Comparison of ENCODE assay signal across 8 cellular contexts in genomic region chr6:34695729-34696188, GRCh38. TPM values are rescaled to one million over a fixed set of nuclear protein-coding genes. Genes with fewer than 3 reads are reported as not detected.
A peak's percentile ranks its signal among the peaks of the same experiment; 100 is the strongest.
DNase-seq lines count a peak whose midpoint lies in the region; ATAC-seq and TF ChIP-seq lines count a peak whose summit lies in the region.

No MANE protein-coding gene starts in this region.

- intact Hi-C loops in sigmoid colon (cut with DNase I), result loop anchor here (2.0 kb wide), 2 partner anchors 37 to 61 kb away; partner anchors contain the start of gene SNRPC

- ATAC-seq in HG03159 (IDR thresholded peaks at IDR 0.05; ENCODE audit: unreplicated experiment) (no peak), HG03469 (IDR thresholded peaks at IDR 0.05; ENCODE audit: unreplicated experiment) (no peak), HG03139 (IDR thresholded peaks at IDR 0.05; ENCODE audit: unreplicated experiment) (no peak)

- TF ChIP-seq RAD21 in SK-N-SH (IDR thresholded peaks at IDR 0.05; ENCODE audit: low read length), result no peak

- TF ChIP-seq EP300 in SK-N-SH (IDR thresholded peaks at IDR 0.05; ENCODE audit: borderline replicate concordance in 1 of 2, low read depth in 1 of 2, low read length in 1 of 2), result no peak
- no peak for TF ChIP-seq EP300 in sigmoid colon (IDR thresholded peaks at IDR 0.05)

- POLR2A ChIA-PET in SK-N-SH (lab: Yijun Ruan, JAX), result interaction anchor here (1.0 kb wide), 1 partner anchor 61 kb away, joined by 3 read pairs; no protein-coding TSS in a partner anchor

- no peak for TF ChIP-seq CTCF in SK-N-SH (IDR thresholded peaks at IDR 0.05)
- no peak for TF ChIP-seq CTCF in fibroblast of villous mesenchyme (IDR thresholded peaks at IDR 0.05; ENCODE audit: insufficient read depth, low read depth, low read length)
- no peak for TF ChIP-seq CTCF in sigmoid colon (IDR thresholded peaks at IDR 0.05)

- TF ChIP-seq POLR2A in sigmoid colon (IDR thresholded peaks at IDR 0.05), result no peak

- H3K4me2 ChIP-seq in GM23248 (ENCODE audit: unreplicated experiment), result peak overlapping the region; percentile 92
- peak overlapping the region; percentile 91 for H3K4me2 ChIP-seq in SK-N-SH

- H2AFZ ChIP-seq in GM23248 (peak overlapping the region; percentile 74), SK-N-SH (ENCODE audit: low read depth) (peak overlapping the region; percentile 88)

- H3K9ac ChIP-seq in GM23248, result peak overlapping the region; percentile 94
- H3K9ac ChIP-seq in SK-N-SH, result peak overlapping the region; percentile 97

- H3K4me1 ChIP-seq in GM23248 (ENCODE audit: insufficient read depth) (peaks cover 17% of the 10 kb centered on the region), SK-N-SH (ENCODE audit: control insufficient read depth in 1 of 2, insufficient read depth in 2 of 2, low read depth in 1 of 2, low read length in 1 of 2) (peaks cover 9 to 10% of the 10 kb centered on the region in 2 experiments; a peak in 3 of 4 replicates), sigmoid colon (peaks cover 0 to 42% (median 30%) of the 10 kb centered on the region in 4 donors)

- H3K27me3 ChIP-seq in GM23248 (replicated peaks; ENCODE audit: insufficient read depth) (no peaks in the 10 kb centered on the region), SK-N-SH (ENCODE audit: insufficient read depth) (no peaks in the 10 kb centered on the region), sigmoid colon (no peaks in the 10 kb centered on the region)

- H3K9me3 ChIP-seq in GM23248 (ENCODE audit: low read depth), result no peaks in the 10 kb centered on the region
- H3K9me3 ChIP-seq in SK-N-SH, result no peaks in the 10 kb centered on the region
- H3K9me3 ChIP-seq in sigmoid colon, result no peaks in the 10 kb centered on the region

- in situ Hi-C loops in GM23248 (cut with MboI), result no loop called here

- H3K27ac ChIP-seq in GM23248 (peak overlapping the region; percentile 68), SK-N-SH (ENCODE audit: low read depth in 2 of 2, low read length in 1 of 2) (peak overlapping the region; percentile 67 to 86; a peak in 3 of 4 replicates), sigmoid colon (peak overlapping the region; percentile 95 to 99 (median 97))

- H3K79me2 ChIP-seq in GM23248 (ENCODE audit: insufficient read depth) (peaks cover 58% of the 10 kb centered on the region), SK-N-SH (ENCODE audit: insufficient read depth) (peaks cover 58% of the 10 kb centered on the region)

- CTCF ChIA-PET in SK-N-SH (lab: Yijun Ruan, JAX), result interaction anchor here (0.5 to 1.2 kb wide), 4 partner anchors 12 to 546 kb away, joined by 3 to 4 read pairs (median 4); no protein-coding TSS in a partner anchor

- 5 to 8% methylated on average over 5 of the region's 5 CpGs for WGBS in GM23248 (ENCODE audit: low coverage in 1 of 2, low lambda C conversion rate in 2 of 2, missing lambda C conversion rate in 2 of 2), 2 experiments
- WGBS in SK-N-SH (ENCODE audit: low lambda C conversion rate), result 1% methylated on average over 5 of the region's 5 CpGs
- 8 to 21% methylated on average over 5 of the region's 5 CpGs for WGBS in sigmoid colon, 2 donors

- H4K20me1 ChIP-seq in GM23248 (ENCODE audit: insufficient read depth) (no peaks in the 10 kb centered on the region; the same call in 1 of the 2 replicates), SK-N-SH (ENCODE audit: insufficient read depth) (peaks cover 37% of the 10 kb centered on the region)

- H3K36me3 ChIP-seq in GM23248 (ENCODE audit: low read depth) (no peaks in the 10 kb centered on the region), SK-N-SH (replicated peaks in 1 of 2; ENCODE audit: control insufficient read depth in 1 of 2, insufficient read depth in 2 of 2, low read length in 1 of 2) (no peaks in the 10 kb centered on the region), sigmoid colon (no peaks in the 10 kb centered on the region)

- no peaks in the 10 kb centered on the region for H3F3A ChIP-seq in GM23248 (ENCODE audit: insufficient read depth)
- peaks cover 3% of the 10 kb centered on the region for H3F3A ChIP-seq in SK-N-SH (replicated peaks; ENCODE audit: insufficient read depth)

- peak overlapping the region; percentile 99 for H3K4me3 ChIP-seq in GM23248
- H3K4me3 ChIP-seq in SK-N-SH (ENCODE audit: low read depth in 2 of 2, low read length in 1 of 2), result peak overlapping the region; percentile 69 to 100
- H3K4me3 ChIP-seq in fibroblast of villous mesenchyme (ENCODE audit: low read depth, low read length), result peak overlapping the region; percentile 98
- H3K4me3 ChIP-seq in sigmoid colon, result peak overlapping the region; percentile 80 to 98 (median 96)

- no peaks in the 10 kb centered on the region for H3K9me2 ChIP-seq in GM23248 (ENCODE audit: insufficient read depth)
- no peaks in the 10 kb centered on the region for H3K9me2 ChIP-seq in SK-N-SH

- DNase-seq in GM23248 (no peak), SK-N-SH (peak; percentile 26), fibroblast of villous mesenchyme (ENCODE audit: low read depth) (no peak), sigmoid colon (no peak), HuH-7 (ENCODE audit: low spot score) (no peak)

TF ChIP-seq in SK-N-SH, 30 proteins besides CTCF, POLR2A, EP300 and RAD21:
- TF ChIP-seq JUND (IDR thresholded peaks at IDR 0.05) (no peak), RFX5 (IDR thresholded peaks at IDR 0.05; ENCODE audit: low read length) (no peak), GATA2 (CRISPR knock-in tag; IDR thresholded peaks at IDR 0.05) (no peak), REST (IDR thresholded peaks at IDR 0.05; ENCODE audit: low read depth, low read length) (no peak), NFIC (IDR thresholded peaks at IDR 0.05; ENCODE audit: borderline replicate concordance) (no peak), GABPA (IDR thresholded peaks at IDR 0.05; ENCODE audit: low read depth) (no peak), POLR2AphosphoS5 (IDR thresholded peaks at IDR 0.05; ENCODE audit: low read depth, low read length) (no peak), MAX (IDR thresholded peaks at IDR 0.05; ENCODE audit: low read depth) (no peak), TCF12 (IDR thresholded peaks at IDR 0.05) (no peak)

RNA-seq across cellular contexts. Expression of gene ILRUN, which starts 0.8 kb away (rescaled TPM):
- total RNA-seq in GM23248 (2014; rRNA removed; shearing (Covaris generic)), result 32.6 and 41.4 TPM in 2 replicates
- 8.4 and 8.5 TPM in 2 replicates for polyA plus RNA-seq in GM23248 (2016; fragmentation: Nextera tagmentation; extraction: Ambion mirVana)
- polyA plus RNA-seq in SK-N-SH (2012; rRNA removed), result 19.5 and 22.8 TPM in 2 replicates
- 19.3 and 19.6 TPM in 2 replicates for polyA plus RNA-seq in SK-N-SH (2012; cell fraction: cytosol; rRNA removed)
- 7.6 and 11.6 TPM in 2 replicates for polyA plus RNA-seq in SK-N-SH (2012; cell fraction: nucleus; rRNA removed)
- 42.2 and 58.3 TPM in 2 replicates for total RNA-seq in fibroblast of villous mesenchyme
- 10 to 100 TPM; 56.3 to 79.3 (median 78.4) TPM for total RNA-seq in sigmoid colon
- 10 to 100 TPM; 35.4 to 62.7 (median 51.6) TPM for polyA plus RNA-seq in sigmoid colon
